21 cellular contexts compared by ENCODE assay signal in the genomic region with DNA sequence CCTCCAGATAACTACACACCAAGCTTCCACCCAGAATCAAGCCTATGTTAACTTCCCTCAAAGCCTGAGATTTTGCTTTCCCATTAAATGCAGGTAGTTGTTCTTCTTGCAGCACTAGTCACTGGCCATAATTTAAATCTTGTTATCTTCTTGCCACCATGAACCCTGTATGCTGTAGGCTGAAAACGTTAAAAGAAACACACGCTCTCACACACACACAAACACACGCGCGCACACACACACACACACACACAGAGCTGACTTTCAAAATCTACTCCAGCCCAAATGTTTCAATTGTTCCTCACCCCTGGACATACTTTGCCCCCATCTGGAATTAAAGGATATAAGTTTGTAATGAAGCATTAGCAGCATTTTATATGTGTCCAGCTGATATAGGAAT. TPM values are rescaled to one million over a fixed set of nuclear protein-coding genes. Genes with fewer than 3 reads are reported as not detected.
"Had no signal": no experiment of that assay in that cellular context is flagged by ENCODE, and none has a peak within 500 bp of the region (broad histone marks: within the 10 kb centered on the region; RNA-seq: fewer than 3 reads in every experiment).

No MANE protein-coding gene starts in this region.

RNA-seq across cellular contexts. Expression of gene HBG2, which starts 1.1 kb away (rescaled TPM):
- total RNA-seq: activated naive CD4-positive, alpha-beta T cell treated with anti-CD3 and anti-CD28 coated beads for 36 hours; activated naive CD8-positive, alpha-beta T cell treated with anti-CD3 and anti-CD28 coated beads for 36 hours; activated naive CD8-positive, alpha-beta T cell treated with anti-CD3 and anti-CD28 coated beads, Interleukin-2, amount 10 ng/mL, durations not matched to agents 7 days and 5 days; activated T-cell treated with anti-CD3 and anti-CD28 coated beads, Interleukin-2, amount 50 U/mL, for 72 hours; activated T-helper 1 cell treated with anti-CD3 and anti-CD28 coated beads, Interleukin-12 subunit alpha, Interleukin-12 subunit beta, Interleukin-2, Interleukin-4 antibody, amounts not matched to agents 30 ng/mL and 10 ng/mL and 1 ng/mL, durations not matched to agents 14 hours and 24 hours and 36 hours; activated T-helper 17 cell treated with anti-CD3 and anti-CD28 coated beads, Interleukin-2, amount 50 U/mL, for 72 hours; activated T-helper 2 cell treated with anti-CD3 and anti-CD28 coated beads, Interferon-gamma antibody, Interleukin-2, Interleukin-4, amounts not matched to agents 10 μg/mL and 5 μg/mL and 100 μg/mL, durations not matched to agents 14 hours and 24 hours and 36 hours; ascending aorta; astrocyte; body of pancreas; breast epithelium; bronchial epithelial cell; cardiac muscle cell; chondrocyte had no signal
- polyA plus RNA-seq: adipose tissue, cardiac muscle cell had no signal

RNA-seq across cellular contexts. Expression of gene HBG1, which starts 3.8 kb away (rescaled TPM):
- total RNA-seq: activated naive CD4-positive, alpha-beta T cell treated with anti-CD3 and anti-CD28 coated beads for 36 hours; activated naive CD4-positive, alpha-beta T cell treated with anti-CD3 and anti-CD28 coated beads, Interleukin-2, amount 50 U/mL, for 72 hours; activated naive CD8-positive, alpha-beta T cell treated with anti-CD3 and anti-CD28 coated beads for 36 hours; activated naive CD8-positive, alpha-beta T cell treated with anti-CD3 and anti-CD28 coated beads, Interleukin-2, amount 10 ng/mL, durations not matched to agents 7 days and 5 days; activated T-cell treated with anti-CD3 and anti-CD28 coated beads, Interleukin-2, amount 50 U/mL, for 72 hours; activated T-helper 1 cell treated with anti-CD3 and anti-CD28 coated beads, Interleukin-12 subunit alpha, Interleukin-12 subunit beta, Interleukin-2, Interleukin-4 antibody, amounts not matched to agents 30 ng/mL and 10 ng/mL and 1 ng/mL, durations not matched to agents 14 hours and 24 hours and 36 hours; activated T-helper 17 cell treated with anti-CD3 and anti-CD28 coated beads, Interleukin-2, amount 50 U/mL, for 72 hours; activated T-helper 2 cell treated with anti-CD3 and anti-CD28 coated beads, Interferon-gamma antibody, Interleukin-2, Interleukin-4, amounts not matched to agents 10 μg/mL and 5 μg/mL and 100 μg/mL, durations not matched to agents 14 hours and 24 hours and 36 hours; aorta; ascending aorta; astrocyte; body of pancreas; breast epithelium; bronchial epithelial cell; cardiac muscle cell; cardiac septum; chondrocyte had no signal
- polyA plus RNA-seq: adipose tissue, adrenal gland, aorta, cardiac muscle cell had no signal

RNA-seq across cellular contexts. Expression of gene HBE1, which starts 16.3 kb away (rescaled TPM):
- total RNA-seq: activated naive CD4-positive, alpha-beta T cell treated with anti-CD3 and anti-CD28 coated beads for 36 hours; activated naive CD4-positive, alpha-beta T cell treated with anti-CD3 and anti-CD28 coated beads, Interleukin-2, amount 50 U/mL, for 72 hours; activated naive CD8-positive, alpha-beta T cell treated with anti-CD3 and anti-CD28 coated beads for 36 hours; activated naive CD8-positive, alpha-beta T cell treated with anti-CD3 and anti-CD28 coated beads, Interleukin-2, amount 10 ng/mL, durations not matched to agents 7 days and 5 days; activated T-cell treated with anti-CD3 and anti-CD28 coated beads, Interleukin-2, amount 50 U/mL, for 72 hours; activated T-helper 1 cell treated with anti-CD3 and anti-CD28 coated beads, Interleukin-12 subunit alpha, Interleukin-12 subunit beta, Interleukin-2, Interleukin-4 antibody, amounts not matched to agents 30 ng/mL and 10 ng/mL and 1 ng/mL, durations not matched to agents 14 hours and 24 hours and 36 hours; activated T-helper 17 cell treated with anti-CD3 and anti-CD28 coated beads, Interleukin-2, amount 50 U/mL, for 72 hours; activated T-helper 2 cell treated with anti-CD3 and anti-CD28 coated beads, Interferon-gamma antibody, Interleukin-2, Interleukin-4, amounts not matched to agents 10 μg/mL and 5 μg/mL and 100 μg/mL, durations not matched to agents 14 hours and 24 hours and 36 hours; aorta; ascending aorta; astrocyte; body of pancreas; breast epithelium; bronchial epithelial cell; cardiac septum; chondrocyte had no signal
- polyA plus RNA-seq: aorta had no signal

RNA-seq across cellular contexts. Expression of gene HBD, which starts 19.2 kb away (rescaled TPM):
- total RNA-seq: activated naive CD4-positive, alpha-beta T cell treated with anti-CD3 and anti-CD28 coated beads for 36 hours; activated naive CD8-positive, alpha-beta T cell treated with anti-CD3 and anti-CD28 coated beads for 36 hours; activated naive CD8-positive, alpha-beta T cell treated with anti-CD3 and anti-CD28 coated beads, Interleukin-2, amount 10 ng/mL, durations not matched to agents 7 days and 5 days; activated T-helper 1 cell treated with anti-CD3 and anti-CD28 coated beads, Interleukin-12 subunit alpha, Interleukin-12 subunit beta, Interleukin-2, Interleukin-4 antibody, amounts not matched to agents 30 ng/mL and 10 ng/mL and 1 ng/mL, durations not matched to agents 14 hours and 24 hours and 36 hours; activated T-helper 17 cell treated with anti-CD3 and anti-CD28 coated beads, Interleukin-2, amount 50 U/mL, for 72 hours; activated T-helper 2 cell treated with anti-CD3 and anti-CD28 coated beads, Interferon-gamma antibody, Interleukin-2, Interleukin-4, amounts not matched to agents 10 μg/mL and 5 μg/mL and 100 μg/mL, durations not matched to agents 14 hours and 24 hours and 36 hours; ascending aorta; astrocyte; body of pancreas; breast epithelium; bronchial epithelial cell; cardiac muscle cell; cerebellum; chondrocyte had no signal
- polyA plus RNA-seq: adrenal gland, aorta had no signal

RNA-seq across cellular contexts. Expression of gene HBB, which starts 26.6 kb away (rescaled TPM):
- total RNA-seq: activated naive CD4-positive, alpha-beta T cell treated with anti-CD3 and anti-CD28 coated beads for 36 hours; activated naive CD4-positive, alpha-beta T cell treated with anti-CD3 and anti-CD28 coated beads, Interleukin-2, amount 50 U/mL, for 72 hours; activated naive CD8-positive, alpha-beta T cell treated with anti-CD3 and anti-CD28 coated beads for 36 hours; activated naive CD8-positive, alpha-beta T cell treated with anti-CD3 and anti-CD28 coated beads, Interleukin-2, amount 10 ng/mL, durations not matched to agents 7 days and 5 days; activated T-cell treated with anti-CD3 and anti-CD28 coated beads, Interleukin-2, amount 50 U/mL, for 4 hours; activated T-cell treated with anti-CD3 and anti-CD28 coated beads, Interleukin-2, amount 50 U/mL, for 72 hours; activated T-helper 1 cell treated with anti-CD3 and anti-CD28 coated beads, Interleukin-12 subunit alpha, Interleukin-12 subunit beta, Interleukin-2, Interleukin-4 antibody, amounts not matched to agents 30 ng/mL and 10 ng/mL and 1 ng/mL, durations not matched to agents 14 hours and 24 hours and 36 hours; activated T-helper 17 cell treated with anti-CD3 and anti-CD28 coated beads, Interleukin-2, amount 50 U/mL, for 72 hours; activated T-helper 2 cell treated with anti-CD3 and anti-CD28 coated beads, Interferon-gamma antibody, Interleukin-2, Interleukin-4, amounts not matched to agents 10 μg/mL and 5 μg/mL and 100 μg/mL, durations not matched to agents 14 hours and 24 hours and 36 hours; astrocyte; bronchial epithelial cell; cardiac muscle cell; chondrocyte had no signal
- polyA plus RNA-seq: cardiac muscle cell had no signal
